10 cellular contexts compared by ENCODE assay signal in genomic region chr2:26485099-26485498, GRCh38. TPM values are rescaled to one million over a fixed set of nuclear protein-coding genes. Genes with fewer than 3 reads are reported as not detected.
"Had no signal": no experiment of that assay in that cellular context is flagged by ENCODE, and none has a peak within 500 bp of the region (broad histone marks: within the 10 kb centered on the region; RNA-seq: fewer than 3 reads in every experiment).

No MANE protein-coding gene starts in this region.

- H3K27ac ChIP-seq: HL-60 had no signal

- H3K27ac Mint-ChIP-seq: GM23338 had no signal

- FAIRE-seq: H1, H54, HepG2 had no signal

- H3K4me2 ChIP-seq: GM23338 had no signal

- ATAC-seq: GM23338, HepG2 had no signal

- H2AFZ ChIP-seq: GM23338 had no signal

- H3K4me3 ChIP-seq: GM23338 had no signal

- H3K4me3 Mint-ChIP-seq: GM23338, H9, IgD-negative memory B cell had no signal

- DNase-seq: H9, HCEC 1CT, KG1 had no signal

- H3K4me1 Mint-ChIP-seq: GM23338, IgD-negative memory B cell had no signal

- H3K9me3 Mint-ChIP-seq: GM23338, H9, IgD-negative memory B cell had no signal

- H3K36me3 Mint-ChIP-seq: IgD-negative memory B cell had no signal

RNA-seq across cellular contexts. Expression of gene OTOF, which starts 7.2 kb away (rescaled TPM):
- total RNA-seq: H1, HT1080 had no signal
- polyA plus RNA-seq: HepG2, IgD-negative memory B cell had no signal
